1 cellular context compared by ENCODE assay signal in the genomic region with DNA sequence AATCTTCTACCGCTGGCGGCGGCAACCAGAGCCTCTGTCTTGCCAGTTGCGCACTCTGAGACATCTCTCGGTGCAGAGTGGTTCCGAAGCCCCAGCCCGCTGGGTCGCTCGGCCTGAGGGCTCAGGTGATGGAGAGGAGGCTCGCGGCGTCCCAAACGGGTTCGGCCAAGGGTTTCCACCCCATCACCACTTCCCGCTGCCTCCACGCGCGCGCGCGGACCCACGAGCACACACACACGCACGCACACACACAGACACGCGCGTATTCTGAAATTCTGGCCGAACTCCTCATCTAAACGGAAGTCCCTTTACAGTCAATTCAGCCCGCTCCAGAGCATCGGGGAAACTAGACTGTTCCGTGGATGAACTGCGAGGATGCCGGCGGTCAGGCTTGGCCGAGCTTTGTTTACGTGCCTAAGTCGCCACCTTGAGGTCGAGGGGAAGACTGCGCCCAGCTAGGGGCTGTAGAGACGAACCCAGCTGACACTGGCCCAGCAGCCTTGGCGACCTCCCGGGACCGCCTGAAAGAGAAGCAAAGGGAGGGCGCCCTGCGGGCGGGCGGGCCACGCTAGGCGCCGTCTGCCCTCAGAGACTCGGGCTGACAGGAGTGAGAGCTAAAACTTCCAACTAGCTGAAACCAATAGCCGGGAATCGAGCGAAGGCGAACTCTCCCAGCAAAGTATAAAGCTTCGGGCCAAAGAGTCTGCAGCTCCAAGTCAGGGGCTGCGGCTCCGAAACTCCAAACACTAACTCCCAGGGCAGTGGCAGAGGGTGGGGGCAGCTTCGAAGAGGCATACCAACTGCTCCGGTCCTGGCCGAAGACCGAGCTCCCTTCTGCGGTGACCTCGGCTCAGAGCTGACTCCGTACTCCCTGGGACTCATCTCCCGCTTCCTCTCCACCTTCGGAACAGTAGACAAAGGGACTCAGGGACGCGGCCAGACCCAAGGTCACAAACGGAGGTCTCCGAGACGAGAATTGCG.
A peak's percentile ranks its signal among the peaks of the same experiment; 100 is the strongest.
TF ChIP-seq lines count a peak whose summit lies in the region.

No MANE protein-coding gene starts in this region.

TF ChIP-seq in HepG2, 621 proteins besides CTCF, POLR2A, EP300 and RAD21 (continued from another document and continues in another):
- TF ChIP-seq, protein P1, sequence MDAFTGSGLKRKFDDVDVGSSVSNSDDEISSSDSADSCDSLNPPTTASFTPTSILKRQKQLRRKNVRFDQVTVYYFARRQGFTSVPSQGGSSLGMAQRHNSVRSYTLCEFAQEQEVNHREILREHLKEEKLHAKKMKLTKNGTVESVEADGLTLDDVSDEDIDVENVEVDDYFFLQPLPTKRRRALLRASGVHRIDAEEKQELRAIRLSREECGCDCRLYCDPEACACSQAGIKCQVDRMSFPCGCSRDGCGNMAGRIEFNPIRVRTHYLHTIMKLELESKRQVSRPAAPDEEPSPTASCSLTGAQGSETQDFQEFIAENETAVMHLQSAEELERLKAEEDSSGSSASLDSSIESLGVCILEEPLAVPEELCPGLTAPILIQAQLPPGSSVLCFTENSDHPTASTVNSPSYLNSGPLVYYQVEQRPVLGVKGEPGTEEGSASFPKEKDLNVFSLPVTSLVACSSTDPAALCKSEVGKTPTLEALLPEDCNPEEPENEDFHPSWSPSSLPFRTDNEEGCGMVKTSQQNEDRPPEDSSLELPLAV (CRISPR knock-in tag; conservative IDR thresholded peaks at IDR 0.05; ENCODE audit: low read depth) = no peak
- TF ChIP-seq, protein P2, sequence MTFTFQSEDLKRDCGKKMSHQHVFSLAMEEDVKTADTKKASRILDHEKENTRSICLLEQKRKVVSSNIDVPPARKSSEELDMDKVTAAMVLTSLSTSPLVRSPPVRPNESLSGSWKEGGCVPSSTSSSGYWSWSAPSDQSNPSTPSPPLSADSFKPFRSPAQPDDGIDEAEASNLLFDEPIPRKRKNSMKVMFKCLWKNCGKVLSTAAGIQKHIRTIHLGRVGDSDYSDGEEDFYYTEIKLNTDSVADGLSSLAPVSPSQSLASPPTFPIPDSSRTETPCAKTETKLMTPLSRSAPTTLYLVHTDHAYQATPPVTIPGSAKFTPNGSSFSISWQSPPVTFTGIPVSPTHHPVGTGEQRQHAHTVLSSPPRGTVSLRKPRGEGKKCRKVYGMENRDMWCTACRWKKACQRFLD (CRISPR knock-in tag; IDR thresholded peaks at IDR 0.05; ENCODE audit: borderline replicate concordance) = 0 out of 2 replicates have a peak, but pooled peaks have one; percentile 21
- TF ChIP-seq, protein P3, sequence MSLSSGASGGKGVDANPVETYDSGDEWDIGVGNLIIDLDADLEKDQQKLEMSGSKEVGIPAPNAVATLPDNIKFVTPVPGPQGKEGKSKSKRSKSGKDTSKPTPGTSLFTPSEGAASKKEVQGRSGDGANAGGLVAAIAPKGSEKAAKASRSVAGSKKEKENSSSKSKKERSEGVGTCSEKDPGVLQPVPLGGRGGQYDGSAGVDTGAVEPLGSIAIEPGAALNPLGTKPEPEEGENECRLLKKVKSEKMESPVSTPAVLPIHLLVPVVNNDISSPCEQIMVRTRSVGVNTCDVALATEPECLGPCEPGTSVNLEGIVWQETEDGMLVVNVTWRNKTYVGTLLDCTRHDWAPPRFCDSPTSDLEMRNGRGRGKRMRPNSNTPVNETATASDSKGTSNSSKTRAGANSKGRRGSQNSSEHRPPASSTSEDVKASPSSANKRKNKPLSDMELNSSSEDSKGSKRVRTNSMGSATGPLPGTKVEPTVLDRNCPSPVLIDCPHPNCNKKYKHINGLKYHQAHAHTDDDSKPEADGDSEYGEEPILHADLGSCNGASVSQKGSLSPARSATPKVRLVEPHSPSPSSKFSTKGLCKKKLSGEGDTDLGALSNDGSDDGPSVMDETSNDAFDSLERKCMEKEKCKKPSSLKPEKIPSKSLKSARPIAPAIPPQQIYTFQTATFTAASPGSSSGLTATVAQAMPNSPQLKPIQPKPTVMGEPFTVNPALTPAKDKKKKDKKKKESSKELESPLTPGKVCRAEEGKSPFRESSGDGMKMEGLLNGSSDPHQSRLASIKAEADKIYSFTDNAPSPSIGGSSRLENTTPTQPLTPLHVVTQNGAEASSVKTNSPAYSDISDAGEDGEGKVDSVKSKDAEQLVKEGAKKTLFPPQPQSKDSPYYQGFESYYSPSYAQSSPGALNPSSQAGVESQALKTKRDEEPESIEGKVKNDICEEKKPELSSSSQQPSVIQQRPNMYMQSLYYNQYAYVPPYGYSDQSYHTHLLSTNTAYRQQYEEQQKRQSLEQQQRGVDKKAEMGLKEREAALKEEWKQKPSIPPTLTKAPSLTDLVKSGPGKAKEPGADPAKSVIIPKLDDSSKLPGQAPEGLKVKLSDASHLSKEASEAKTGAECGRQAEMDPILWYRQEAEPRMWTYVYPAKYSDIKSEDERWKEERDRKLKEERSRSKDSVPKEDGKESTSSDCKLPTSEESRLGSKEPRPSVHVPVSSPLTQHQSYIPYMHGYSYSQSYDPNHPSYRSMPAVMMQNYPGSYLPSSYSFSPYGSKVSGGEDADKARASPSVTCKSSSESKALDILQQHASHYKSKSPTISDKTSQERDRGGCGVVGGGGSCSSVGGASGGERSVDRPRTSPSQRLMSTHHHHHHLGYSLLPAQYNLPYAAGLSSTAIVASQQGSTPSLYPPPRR (CRISPR knock-in tag; IDR thresholded peaks at IDR 0.05; ENCODE audit: borderline replicate concordance) = 0 out of 2 replicates have a peak, but pooled peaks have one; percentile 25
- TF ChIP-seq KMT2B (CRISPR knock-in tag; IDR thresholded peaks at IDR 0.05) = no peak
- no peak for TF ChIP-seq ZNF101 (CRISPR knock-in tag; IDR thresholded peaks at IDR 0.05; ENCODE audit: borderline replicate concordance, low read depth)
- TF ChIP-seq, protein P4, sequence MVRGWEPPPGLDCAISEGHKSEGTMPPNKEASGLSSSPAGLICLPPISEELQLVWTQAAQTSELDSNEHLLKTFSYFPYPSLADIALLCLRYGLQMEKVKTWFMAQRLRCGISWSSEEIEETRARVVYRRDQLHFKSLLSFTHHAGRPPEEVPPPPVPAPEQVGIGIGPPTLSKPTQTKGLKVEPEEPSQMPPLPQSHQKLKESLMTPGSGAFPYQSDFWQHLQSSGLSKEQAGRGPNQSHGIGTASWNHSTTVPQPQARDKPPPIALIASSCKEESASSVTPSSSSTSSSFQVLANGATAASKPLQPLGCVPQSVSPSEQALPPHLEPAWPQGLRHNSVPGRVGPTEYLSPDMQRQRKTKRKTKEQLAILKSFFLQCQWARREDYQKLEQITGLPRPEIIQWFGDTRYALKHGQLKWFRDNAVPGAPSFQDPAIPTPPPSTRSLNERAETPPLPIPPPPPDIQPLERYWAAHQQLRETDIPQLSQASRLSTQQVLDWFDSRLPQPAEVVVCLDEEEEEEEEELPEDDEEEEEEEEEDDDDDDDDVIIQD (CRISPR knock-in tag; IDR thresholded peaks at IDR 0.05; ENCODE audit: low read depth) = peak; percentile 17; the same call in 1 of the 2 replicates
- TF ChIP-seq GABPA (IDR thresholded peaks at IDR 0.05; ENCODE audit: low read depth, low read length) = no peak
- no peak for TF ChIP-seq GABPA (CRISPR knock-in tag; IDR thresholded peaks at IDR 0.05; ENCODE audit: low read depth)
- no peak for TF ChIP-seq ZNF572 (CRISPR knock-in tag; IDR thresholded peaks at IDR 0.05)
- TF ChIP-seq NFIC (IDR thresholded peaks at IDR 0.05; ENCODE audit: low read length) = no peak
- TF ChIP-seq, protein P5, sequence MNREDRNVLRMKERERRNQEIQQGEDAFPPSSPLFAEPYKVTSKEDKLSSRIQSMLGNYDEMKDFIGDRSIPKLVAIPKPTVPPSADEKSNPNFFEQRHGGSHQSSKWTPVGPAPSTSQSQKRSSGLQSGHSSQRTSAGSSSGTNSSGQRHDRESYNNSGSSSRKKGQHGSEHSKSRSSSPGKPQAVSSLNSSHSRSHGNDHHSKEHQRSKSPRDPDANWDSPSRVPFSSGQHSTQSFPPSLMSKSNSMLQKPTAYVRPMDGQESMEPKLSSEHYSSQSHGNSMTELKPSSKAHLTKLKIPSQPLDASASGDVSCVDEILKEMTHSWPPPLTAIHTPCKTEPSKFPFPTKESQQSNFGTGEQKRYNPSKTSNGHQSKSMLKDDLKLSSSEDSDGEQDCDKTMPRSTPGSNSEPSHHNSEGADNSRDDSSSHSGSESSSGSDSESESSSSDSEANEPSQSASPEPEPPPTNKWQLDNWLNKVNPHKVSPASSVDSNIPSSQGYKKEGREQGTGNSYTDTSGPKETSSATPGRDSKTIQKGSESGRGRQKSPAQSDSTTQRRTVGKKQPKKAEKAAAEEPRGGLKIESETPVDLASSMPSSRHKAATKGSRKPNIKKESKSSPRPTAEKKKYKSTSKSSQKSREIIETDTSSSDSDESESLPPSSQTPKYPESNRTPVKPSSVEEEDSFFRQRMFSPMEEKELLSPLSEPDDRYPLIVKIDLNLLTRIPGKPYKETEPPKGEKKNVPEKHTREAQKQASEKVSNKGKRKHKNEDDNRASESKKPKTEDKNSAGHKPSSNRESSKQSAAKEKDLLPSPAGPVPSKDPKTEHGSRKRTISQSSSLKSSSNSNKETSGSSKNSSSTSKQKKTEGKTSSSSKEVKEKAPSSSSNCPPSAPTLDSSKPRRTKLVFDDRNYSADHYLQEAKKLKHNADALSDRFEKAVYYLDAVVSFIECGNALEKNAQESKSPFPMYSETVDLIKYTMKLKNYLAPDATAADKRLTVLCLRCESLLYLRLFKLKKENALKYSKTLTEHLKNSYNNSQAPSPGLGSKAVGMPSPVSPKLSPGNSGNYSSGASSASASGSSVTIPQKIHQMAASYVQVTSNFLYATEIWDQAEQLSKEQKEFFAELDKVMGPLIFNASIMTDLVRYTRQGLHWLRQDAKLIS (CRISPR knock-in tag; IDR thresholded peaks at IDR 0.05) = no peak
- TF ChIP-seq, protein P6, sequence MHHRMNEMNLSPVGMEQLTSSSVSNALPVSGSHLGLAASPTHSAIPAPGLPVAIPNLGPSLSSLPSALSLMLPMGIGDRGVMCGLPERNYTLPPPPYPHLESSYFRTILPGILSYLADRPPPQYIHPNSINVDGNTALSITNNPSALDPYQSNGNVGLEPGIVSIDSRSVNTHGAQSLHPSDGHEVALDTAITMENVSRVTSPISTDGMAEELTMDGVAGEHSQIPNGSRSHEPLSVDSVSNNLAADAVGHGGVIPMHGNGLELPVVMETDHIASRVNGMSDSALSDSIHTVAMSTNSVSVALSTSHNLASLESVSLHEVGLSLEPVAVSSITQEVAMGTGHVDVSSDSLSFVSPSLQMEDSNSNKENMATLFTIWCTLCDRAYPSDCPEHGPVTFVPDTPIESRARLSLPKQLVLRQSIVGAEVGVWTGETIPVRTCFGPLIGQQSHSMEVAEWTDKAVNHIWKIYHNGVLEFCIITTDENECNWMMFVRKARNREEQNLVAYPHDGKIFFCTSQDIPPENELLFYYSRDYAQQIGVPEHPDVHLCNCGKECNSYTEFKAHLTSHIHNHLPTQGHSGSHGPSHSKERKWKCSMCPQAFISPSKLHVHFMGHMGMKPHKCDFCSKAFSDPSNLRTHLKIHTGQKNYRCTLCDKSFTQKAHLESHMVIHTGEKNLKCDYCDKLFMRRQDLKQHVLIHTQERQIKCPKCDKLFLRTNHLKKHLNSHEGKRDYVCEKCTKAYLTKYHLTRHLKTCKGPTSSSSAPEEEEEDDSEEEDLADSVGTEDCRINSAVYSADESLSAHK (CRISPR knock-in tag; IDR thresholded peaks at IDR 0.05; ENCODE audit: borderline replicate concordance) = no peak
- TF ChIP-seq HES4 (CRISPR knock-in tag; IDR thresholded peaks at IDR 0.05; ENCODE audit: borderline replicate concordance) = no peak
- TF ChIP-seq MED8 (CRISPR knock-in tag; IDR thresholded peaks at IDR 0.05; ENCODE audit: insufficient replicate concordance) = no peak
- TF ChIP-seq, protein P7, sequence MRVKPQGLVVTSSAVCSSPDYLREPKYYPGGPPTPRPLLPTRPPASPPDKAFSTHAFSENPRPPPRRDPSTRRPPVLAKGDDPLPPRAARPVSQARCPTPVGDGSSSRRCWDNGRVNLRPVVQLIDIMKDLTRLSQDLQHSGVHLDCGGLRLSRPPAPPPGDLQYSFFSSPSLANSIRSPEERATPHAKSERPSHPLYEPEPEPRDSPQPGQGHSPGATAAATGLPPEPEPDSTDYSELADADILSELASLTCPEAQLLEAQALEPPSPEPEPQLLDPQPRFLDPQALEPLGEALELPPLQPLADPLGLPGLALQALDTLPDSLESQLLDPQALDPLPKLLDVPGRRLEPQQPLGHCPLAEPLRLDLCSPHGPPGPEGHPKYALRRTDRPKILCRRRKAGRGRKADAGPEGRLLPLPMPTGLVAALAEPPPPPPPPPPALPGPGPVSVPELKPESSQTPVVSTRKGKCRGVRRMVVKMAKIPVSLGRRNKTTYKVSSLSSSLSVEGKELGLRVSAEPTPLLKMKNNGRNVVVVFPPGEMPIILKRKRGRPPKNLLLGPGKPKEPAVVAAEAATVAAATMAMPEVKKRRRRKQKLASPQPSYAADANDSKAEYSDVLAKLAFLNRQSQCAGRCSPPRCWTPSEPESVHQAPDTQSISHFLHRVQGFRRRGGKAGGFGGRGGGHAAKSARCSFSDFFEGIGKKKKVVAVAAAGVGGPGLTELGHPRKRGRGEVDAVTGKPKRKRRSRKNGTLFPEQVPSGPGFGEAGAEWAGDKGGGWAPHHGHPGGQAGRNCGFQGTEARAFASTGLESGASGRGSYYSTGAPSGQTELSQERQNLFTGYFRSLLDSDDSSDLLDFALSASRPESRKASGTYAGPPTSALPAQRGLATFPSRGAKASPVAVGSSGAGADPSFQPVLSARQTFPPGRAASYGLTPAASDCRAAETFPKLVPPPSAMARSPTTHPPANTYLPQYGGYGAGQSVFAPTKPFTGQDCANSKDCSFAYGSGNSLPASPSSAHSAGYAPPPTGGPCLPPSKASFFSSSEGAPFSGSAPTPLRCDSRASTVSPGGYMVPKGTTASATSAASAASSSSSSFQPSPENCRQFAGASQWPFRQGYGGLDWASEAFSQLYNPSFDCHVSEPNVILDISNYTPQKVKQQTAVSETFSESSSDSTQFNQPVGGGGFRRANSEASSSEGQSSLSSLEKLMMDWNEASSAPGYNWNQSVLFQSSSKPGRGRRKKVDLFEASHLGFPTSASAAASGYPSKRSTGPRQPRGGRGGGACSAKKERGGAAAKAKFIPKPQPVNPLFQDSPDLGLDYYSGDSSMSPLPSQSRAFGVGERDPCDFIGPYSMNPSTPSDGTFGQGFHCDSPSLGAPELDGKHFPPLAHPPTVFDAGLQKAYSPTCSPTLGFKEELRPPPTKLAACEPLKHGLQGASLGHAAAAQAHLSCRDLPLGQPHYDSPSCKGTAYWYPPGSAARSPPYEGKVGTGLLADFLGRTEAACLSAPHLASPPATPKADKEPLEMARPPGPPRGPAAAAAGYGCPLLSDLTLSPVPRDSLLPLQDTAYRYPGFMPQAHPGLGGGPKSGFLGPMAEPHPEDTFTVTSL (CRISPR knock-in tag; IDR thresholded peaks at IDR 0.05; ENCODE audit: borderline replicate concordance) = no peak
- no peak for TF ChIP-seq TGIF2 (CRISPR knock-in tag; IDR thresholded peaks at IDR 0.05)
- TF ChIP-seq ZEB1 (IDR thresholded peaks at IDR 0.05; ENCODE audit: insufficient replicate concordance, low read depth) = no peak
- TF ChIP-seq SMAD3 (CRISPR knock-in tag; IDR thresholded peaks at IDR 0.05) = 0 out of 2 replicates have a peak, but pooled peaks have one; percentile 41
- no peak for TF ChIP-seq SATB2 (CRISPR knock-in tag; IDR thresholded peaks at IDR 0.05)
- peak; percentile 83 for TF ChIP-seq KDM2A (CRISPR knock-in tag; IDR thresholded peaks at IDR 0.05; ENCODE audit: borderline replicate concordance, low read depth)
- no peak for TF ChIP-seq ZNF772 (CRISPR knock-in tag; IDR thresholded peaks at IDR 0.05)
- TF ChIP-seq XRCC5 (optimal IDR thresholded peaks at IDR 0.05; ENCODE audit: low read length) = peak; percentile 59
- TF ChIP-seq ZNF879 (CRISPR knock-in tag; IDR thresholded peaks at IDR 0.05) = no peak
- TF ChIP-seq ZNF781 (CRISPR knock-in tag; IDR thresholded peaks at IDR 0.05; ENCODE audit: borderline replicate concordance, not compliant biosample characterization) = no peak
- 0 out of 2 replicates have a peak, but pooled peaks have one; percentile 1 for TF ChIP-seq ZNF768 (CRISPR knock-in tag; IDR thresholded peaks at IDR 0.05)
